In genomic region chr1:32342704-32343103, GRCh38 we compare ENCODE assay signal across 2 cellular contexts.
TF ChIP-seq lines count a peak whose summit lies in the region.

No MANE protein-coding gene starts in this region.

TF ChIP-seq in K562, 482 proteins besides CTCF, POLR2A, EP300 and RAD21:
- TF ChIP-seq TCF3 (CRISPR knock-in tag; IDR thresholded peaks at IDR 0.05): no peak
- no peak for TF ChIP-seq GTF2B (IDR thresholded peaks at IDR 0.05; ENCODE audit: extremely low read depth, insufficient read length)
- no peak for TF ChIP-seq EGR1 (conservative IDR thresholded peaks at IDR 0.05)
- peak; percentile 95 for TF ChIP-seq CEBPB (tag; IDR thresholded peaks at IDR 0.05)
- TF ChIP-seq BCOR (IDR thresholded peaks at IDR 0.05): peak; percentile 47; the same call in 1 of the 2 replicates
- TF ChIP-seq IRF9 (tag; IDR thresholded peaks at IDR 0.05): peak; percentile 8; the same call in 1 of the 2 replicates
- no peak for TF ChIP-seq ZNF77 (CRISPR knock-in tag; IDR thresholded peaks at IDR 0.05)
- TF ChIP-seq RBM25 (IDR thresholded peaks at IDR 0.05; ENCODE audit: low read depth, low read length, severe bottlenecking): peak; percentile 67
- TF ChIP-seq CEBPG (CRISPR knock-in tag; IDR thresholded peaks at IDR 0.05): peak; percentile 52; the same call in 1 of the 2 replicates
- peak; percentile 73 to 86 for TF ChIP-seq CEBPG (tag; conservative IDR thresholded peaks at IDR 0.05 in 1 of 2, IDR thresholded peaks at IDR 0.05 in 1 of 2)
- no peak for TF ChIP-seq BRF1 (IDR thresholded peaks at IDR 0.05; ENCODE audit: borderline replicate concordance, extremely low read depth, insufficient read length)

TF ChIP-seq in SK-N-SH, 30 proteins besides CTCF, POLR2A, EP300 and RAD21:
- no peak for TF ChIP-seq MEF2A (IDR thresholded peaks at IDR 0.05; ENCODE audit: borderline replicate concordance, low read depth)
- TF ChIP-seq RCOR1 (IDR thresholded peaks at IDR 0.05; ENCODE audit: low read length): no peak
- TF ChIP-seq TEAD4 (IDR thresholded peaks at IDR 0.05; ENCODE audit: borderline replicate concordance, insufficient read depth): no peak
- no peak for TF ChIP-seq YY1 (IDR thresholded peaks at IDR 0.05; ENCODE audit: low read depth)
- TF ChIP-seq JUND (IDR thresholded peaks at IDR 0.05): no peak
- TF ChIP-seq ELF1 (IDR thresholded peaks at IDR 0.05): no peak
- TF ChIP-seq MAX (IDR thresholded peaks at IDR 0.05; ENCODE audit: low read depth): no peak
- no peak for TF ChIP-seq TCF12 (IDR thresholded peaks at IDR 0.05)
- TF ChIP-seq USF1 (IDR thresholded peaks at IDR 0.05; ENCODE audit: borderline replicate concordance, low read depth): no peak
